Comparison of ENCODE assay signal across 18 cellular contexts in genomic region chr3:182108351-182108750, GRCh38.
"Had no signal": no experiment of that assay in that cellular context is flagged by ENCODE, and none has a peak within 500 bp of the region (broad histone marks: within the 10 kb centered on the region; RNA-seq: fewer than 3 reads in every experiment).

No MANE protein-coding gene starts in this region.

- H3K27ac ChIP-seq: gastrocnemius medialis, left ventricle myocardium inferior, ovary, stomach, suprapubic skin, tibial artery had no signal

- H3K4me3 ChIP-seq: gastrocnemius medialis, left ventricle myocardium inferior, lung, ovary, stomach, suprapubic skin, tibial artery had no signal

- DNase-seq: cortex of kidney; effector memory CD4-positive, alpha-beta T cell; gastrocnemius medialis; glutamatergic neuron; left cardiac atrium; left ventricle myocardium inferior; mesendoderm; naive thymus-derived CD8-positive, alpha-beta T cell; ovary; right cardiac atrium; small intestine; stimulated activated CD4-positive, alpha-beta T cell treated with anti-CD3 and anti-CD28 coated beads, Interleukin-12 subunit alpha, Interleukin-12 subunit beta, amount 100 ng/mL, for 4 hours; stimulated activated naive CD4-positive, alpha-beta T cell; stomach; tibial artery had no signal

- H3K36me3 ChIP-seq: gastrocnemius medialis, left ventricle myocardium inferior, ovary, stomach, suprapubic skin, tibial artery had no signal

- H3K9me3 ChIP-seq: gastrocnemius medialis, ovary, suprapubic skin, tibial artery had no signal

- ATAC-seq: esophagus mucosa; gastrocnemius medialis; left cardiac atrium; naive thymus-derived CD8-positive, alpha-beta T cell; right cardiac atrium had no signal

- H3K4me1 ChIP-seq: gastrocnemius medialis, left ventricle myocardium inferior, stomach, suprapubic skin, tibial artery had no signal
